20 cellular contexts compared by ENCODE assay signal in genomic region chr21:39647476-39647875, GRCh38. TPM values are rescaled to one million over a fixed set of nuclear protein-coding genes. Genes with fewer than 3 reads are reported as not detected.
A peak's percentile ranks its signal among the peaks of the same experiment; 100 is the strongest.
DNase-seq lines count a peak whose midpoint lies in the region; ATAC-seq and TF ChIP-seq lines count a peak whose summit lies in the region.
"Had no signal": no experiment of that assay in that cellular context is flagged by ENCODE, and none has a peak within 500 bp of the region (broad histone marks: within the 10 kb centered on the region; RNA-seq: fewer than 3 reads in every experiment).

No MANE protein-coding gene starts in this region.

- H2BK15ac ChIP-seq in neuronal stem cell (ENCODE audit: low read length) = no peak overlapping the region

- H3K4me2 ChIP-seq in neuronal stem cell (ENCODE audit: insufficient read depth, low read length, poor library complexity, severe bottlenecking) = no peak overlapping the region

- H4K91ac ChIP-seq in neuronal stem cell (ENCODE audit: low read depth, low read length, poor library complexity) = no peak overlapping the region

- H3K27ac Mint-ChIP-seq in WTC11 = peak overlapping the region; percentile 89
- no peak overlapping the region for H3K27ac Mint-ChIP-seq in CD4-positive, alpha-beta memory T cell
- H3K27ac Mint-ChIP-seq: activated T-cell treated with anti-CD3 and anti-CD28 coated beads, Interleukin-2, amount 50 U/mL, for 72 hours; stimulated activated naive B cell treated with anti-CD40 and anti-IgM and Interleukin-4, amounts not matched to agents 10 μg/mL and 1 μg/mL and 100 μg/mL, for 72 hours had no signal

- H2BK5ac ChIP-seq in neuronal stem cell (ENCODE audit: low read length) = no peak overlapping the region

- no peaks in the 10 kb centered on the region for H3K27me3 Mint-ChIP-seq in WTC11 (ENCODE audit: low read depth)
- H3K27me3 Mint-ChIP-seq in CD4-positive, alpha-beta memory T cell = peaks cover 0 to 2% of the 10 kb centered on the region in 2 donors

- in situ Hi-C loops in ACHN (cut with HindIII; ENCODE audit: low pct_ligation_motif_present, low pct_unique_long_range_greater_than_20kb, low sequenced_read_pairs) = no loop called here

- no peak overlapping the region for H3K4me3 Mint-ChIP-seq in WTC11
- no peak overlapping the region for H3K4me3 Mint-ChIP-seq in CD4-positive, alpha-beta memory T cell
- H3K4me3 Mint-ChIP-seq: activated T-cell treated with anti-CD3 and anti-CD28 coated beads, Interleukin-2, amount 50 U/mL, for 72 hours; neural crest cell; stimulated activated naive B cell treated with anti-CD40 and anti-IgM and Interleukin-4, amounts not matched to agents 10 μg/mL and 1 μg/mL and 100 μg/mL, for 72 hours had no signal

- no peaks in the 10 kb centered on the region for H3K9me3 ChIP-seq in CD4-positive, alpha-beta memory T cell (ENCODE audit: control insufficient read depth in 1 of 2, low read length in 2 of 2)
- peaks cover 0 to 6% of the 10 kb centered on the region in 2 donors for H3K9me3 ChIP-seq in neuronal stem cell (replicated peaks in 1 of 2; ENCODE audit: control insufficient read depth in 2 of 2, insufficient read depth in 1 of 2, low read depth in 1 of 2, low read length in 2 of 2)
- H3K9me3 ChIP-seq: Peyer's patch, right lobe of liver had no signal

- H3K4me1 ChIP-seq in CD4-positive, alpha-beta memory T cell (ENCODE audit: insufficient read depth, low read length) = no peaks in the 10 kb centered on the region
- peaks cover 9 to 15% of the 10 kb centered on the region in 2 donors for H3K4me1 ChIP-seq in neuronal stem cell (ENCODE audit: control insufficient read depth in 2 of 2, insufficient read depth in 1 of 2, low read depth in 1 of 2, low read length in 2 of 2)
- H3K4me1 ChIP-seq: Peyer's patch, right lobe of liver had no signal

- H3K27me3 ChIP-seq in CD4-positive, alpha-beta memory T cell (ENCODE audit: insufficient read depth, low read length) = no peaks in the 10 kb centered on the region
- H3K27me3 ChIP-seq in neuronal stem cell (ENCODE audit: control insufficient read depth in 3 of 3, insufficient read depth in 3 of 3, low read depth in 1 of 3, low read length in 3 of 3) = no peaks in the 10 kb centered on the region
- H3K27me3 ChIP-seq: Peyer's patch, right lobe of liver had no signal

- H3K9ac ChIP-seq in neuronal stem cell (ENCODE audit: low read depth, low read length, poor library complexity) = no peak overlapping the region

- intact Hi-C loops in CD4-positive, alpha-beta memory T cell (cut with micrococcal nuclease) = no loop called here

- peaks cover 46% of the 10 kb centered on the region for H3K4me1 Mint-ChIP-seq in WTC11
- H3K4me1 Mint-ChIP-seq in CD4-positive, alpha-beta memory T cell = peaks cover 0 to 2% (median 0%) of the 10 kb centered on the region in 4 donors
- H3K4me1 Mint-ChIP-seq: stimulated activated naive B cell treated with anti-CD40 and anti-IgM and Interleukin-4, amounts not matched to agents 10 μg/mL and 1 μg/mL and 100 μg/mL, for 72 hours had no signal

- no peak overlapping the region for H2AFZ ChIP-seq in neuronal stem cell (ENCODE audit: low read length)

- no peak overlapping the region for H4K8ac ChIP-seq in neuronal stem cell (ENCODE audit: low read depth, low read length)

- H2AK5ac ChIP-seq in neuronal stem cell (ENCODE audit: low read depth, low read length) = no peak overlapping the region

- TF ChIP-seq CTCF in WTC11 (IDR thresholded peaks at IDR 0.05) (no peak), foreskin fibroblast (IDR thresholded peaks at IDR 0.05; ENCODE audit: low read depth, low read length) (no peak)

- no peak overlapping the region for H3K4ac ChIP-seq in neuronal stem cell (ENCODE audit: low read length)

- H3K36me3 ChIP-seq in CD4-positive, alpha-beta memory T cell (ENCODE audit: insufficient read depth, low read length) = no peaks in the 10 kb centered on the region
- H3K36me3 ChIP-seq in neuronal stem cell (replicated peaks in 1 of 2; ENCODE audit: control insufficient read depth in 2 of 2, insufficient read depth in 2 of 2, low read length in 2 of 2) = no peaks in the 10 kb centered on the region
- H3K36me3 ChIP-seq: right lobe of liver had no signal

- ATAC-seq in WTC11 = no peak
- ATAC-seq: activated T-cell treated with anti-CD3 and anti-CD28 coated beads, Interleukin-2, amount 50 U/mL, for 72 hours; right lobe of liver; stimulated activated naive B cell treated with anti-CD40 and anti-IgM and Interleukin-4, amounts not matched to agents 10 μg/mL and 1 μg/mL and 100 μg/mL, for 72 hours had no signal

- H2BK12ac ChIP-seq in neuronal stem cell (ENCODE audit: low read length) = no peak overlapping the region

- no CpG with 5 or more reads among the region's 6 CpGs for WGBS in neuronal stem cell (ENCODE audit: extremely low coverage in 2 of 2, insufficient read length in 2 of 2, insufficient replicate concordance in 1 of 2), 2 donors

- CTCF ChIA-PET in WTC11 (lab: Charles Lee) = interaction anchor here (1.8 kb wide), 1 partner anchor 66 kb away, joined by 5 read pairs; no protein-coding TSS in a partner anchor
- CTCF ChIA-PET in CD4-positive, alpha-beta memory T cell (lab: Charles Lee; ENCODE audit: partially characterized antibody) = no interaction called here

- no peak overlapping the region for H2BK120ac ChIP-seq in neuronal stem cell (ENCODE audit: low read depth, low read length)

- H3K14ac ChIP-seq in neuronal stem cell (ENCODE audit: low read length) = no peak overlapping the region

- H3K9me3 Mint-ChIP-seq in WTC11 = peaks cover 4% of the 10 kb centered on the region; the same call in 1 of the 2 replicates
- H3K9me3 Mint-ChIP-seq in CD4-positive, alpha-beta memory T cell = peaks cover 0 to 12% (median 1%) of the 10 kb centered on the region in 8 donors
- H3K9me3 Mint-ChIP-seq: neural crest cell had no signal

- POLR2A ChIA-PET in WTC11 (lab: Charles Lee) = interaction anchor here (1.5 kb wide), 1 partner anchor 34 kb away, joined by 4 read pairs; no protein-coding TSS in a partner anchor
- POLR2A ChIA-PET in CD4-positive, alpha-beta memory T cell (lab: Charles Lee; ENCODE audit: partially characterized antibody) = no interaction called here

- DNase-seq in ACHN = peak; percentile 39
- DNase-seq in HT-29 (ENCODE audit: low spot score) = peak; percentile 35
- no peak for DNase-seq in WTC11 (ENCODE audit: low spot score)
- peak; percentile 32 to 66 for DNase-seq in foreskin fibroblast
- DNase-seq in DMS 273 (lab: John Stamatoyannopoulos, UW; ENCODE audit: unreplicated experiment) = no peak
- no peak for DNase-seq in Kasumi-1 (lab: John Stamatoyannopoulos, UW)
- DNase-seq in CD4-positive, alpha-beta memory T cell = no peak
- no peak for DNase-seq in neuronal stem cell (ENCODE audit: low spot score)
- DNase-seq: activated CD4-positive, alpha-beta T cell treated with anti-CD3 and anti-CD28 coated beads, Interleukin-2, amount 50 U/mL, for 1 hour; activated T-cell treated with anti-CD3 and anti-CD28 coated beads, Interleukin-2, amount 50 U/mL, for 72 hours; KBM-7; NCI-H1694; NCI-H524; Peyer's patch; right lobe of liver; stimulated activated naive B cell treated with anti-CD40 and anti-IgM and Interleukin-4, amounts not matched to agents 10 μg/mL and 1 μg/mL and 100 μg/mL, for 72 hours; T-helper 2 cell had no signal

- H3K4me3 ChIP-seq in foreskin fibroblast (ENCODE audit: low read depth in 1 of 2, low read length in 2 of 2) (no peak overlapping the region), neuronal stem cell (ENCODE audit: low read length in 2 of 2) (no peak overlapping the region)
- H3K4me3 ChIP-seq in CD4-positive, alpha-beta memory T cell (ENCODE audit: low read length in 2 of 2) = no peak overlapping the region
- H3K4me3 ChIP-seq: Peyer's patch, right lobe of liver had no signal

- H3K36me3 Mint-ChIP-seq in WTC11 = peaks cover 76% of the 10 kb centered on the region
- H3K36me3 Mint-ChIP-seq in CD4-positive, alpha-beta memory T cell = no peaks in the 10 kb centered on the region
- H3K36me3 Mint-ChIP-seq: stimulated activated naive B cell treated with anti-CD40 and anti-IgM and Interleukin-4, amounts not matched to agents 10 μg/mL and 1 μg/mL and 100 μg/mL, for 72 hours had no signal

- no peak overlapping the region for H3K23ac ChIP-seq in neuronal stem cell (ENCODE audit: low read depth, low read length, poor library complexity)

- H3K27ac ChIP-seq in CD4-positive, alpha-beta memory T cell (ENCODE audit: low read depth, low read length) = no peak overlapping the region
- H3K27ac ChIP-seq in neuronal stem cell (replicated peaks; ENCODE audit: low read length) = no peak overlapping the region
- H3K27ac ChIP-seq: Peyer's patch, right lobe of liver had no signal

- H3K18ac ChIP-seq in neuronal stem cell (ENCODE audit: low read length) = no peak overlapping the region

- peaks cover 2% of the 10 kb centered on the region for H3K79me1 ChIP-seq in neuronal stem cell (ENCODE audit: low read depth, low read length)

TF ChIP-seq in WTC11, 78 proteins besides CTCF, POLR2A, EP300 and RAD21 (continues in another document):
- TF ChIP-seq CBFB (CRISPR knock-in tag; IDR thresholded peaks at IDR 0.05; ENCODE audit: low read depth) = no peak
- TF ChIP-seq ATF2 (CRISPR knock-in tag; IDR thresholded peaks at IDR 0.05; ENCODE audit: borderline replicate concordance, low read depth) = no peak
- no peak for TF ChIP-seq CREB1 (CRISPR knock-in tag; IDR thresholded peaks at IDR 0.05)
- TF ChIP-seq TCF7 (CRISPR knock-in tag; IDR thresholded peaks at IDR 0.05; ENCODE audit: low read depth) = no peak
- TF ChIP-seq ZNF396 (CRISPR knock-in tag; IDR thresholded peaks at IDR 0.05; ENCODE audit: borderline replicate concordance) = no peak
- TF ChIP-seq ZNF219 (CRISPR knock-in tag; IDR thresholded peaks at IDR 0.05; ENCODE audit: borderline replicate concordance) = no peak
- TF ChIP-seq MYBL2 (CRISPR knock-in tag; IDR thresholded peaks at IDR 0.05) = no peak
- no peak for TF ChIP-seq ZNF232 (CRISPR knock-in tag; IDR thresholded peaks at IDR 0.05)
- no peak for TF ChIP-seq NFATC4 (CRISPR knock-in tag; IDR thresholded peaks at IDR 0.05)

RNA-seq across cellular contexts. Expression of gene B3GALT5, which starts 34.7 kb away (rescaled TPM):
- 4.6 and 6.0 TPM in 2 replicates for total RNA-seq in HT-29 (2014; rRNA removed; shearing (Covaris generic))
- total RNA-seq in WTC11 (2021) = 25.8 to 33.3 TPM (median 32.4 TPM) in 3 replicates
- total RNA-seq in CD4-positive, alpha-beta memory T cell = not detected
- not detected for polyA plus RNA-seq in CD4-positive, alpha-beta memory T cell
- polyA plus RNA-seq in neuronal stem cell (2013, experiment 1 of 2) = 0.75 TPM
- polyA plus RNA-seq in neuronal stem cell (2013, experiment 2 of 2) = 0.83 TPM
- total RNA-seq: activated T-cell treated with anti-CD3 and anti-CD28 coated beads, Interleukin-2, amount 50 U/mL, for 72 hours; dermis microvascular lymphatic vessel endothelial cell; lung microvascular endothelial cell had no signal

Comparison
In these comparisons a context has a peak if more than half of its experiments do, and no peak if none do; other contexts are left out.
1. DNase-seq: peak in ACHN (single experiment), HT-29 (single experiment) and foreskin fibroblast (2 of 2); none in WTC11 (single experiment), DMS 273 (single experiment), Kasumi-1 (0 of 2), CD4-positive, alpha-beta memory T cell (0 of 5) and neuronal stem cell (single experiment).